In genomic region chr11:68903288-68903630, GRCh38 we compare ENCODE assay signal across 8 cellular contexts. TPM values are rescaled to one million over a fixed set of nuclear protein-coding genes. Genes with fewer than 3 reads are reported as not detected.
DNase-seq lines count a peak whose midpoint lies in the region; ATAC-seq and TF ChIP-seq lines count a peak whose summit lies in the region.

No MANE protein-coding gene starts in this region.

- peak overlapping the region; percentile 94 for H3K4me3 Mint-ChIP-seq in activated CD8-positive, alpha-beta T cell treated with anti-CD3 and anti-CD28 coated beads, Interleukin-2, amount 10 ng/mL, durations not matched to agents 7 days and 5 days

- peaks cover 15% of the 10 kb centered on the region for H3K36me3 Mint-ChIP-seq in activated CD8-positive, alpha-beta T cell treated with anti-CD3 and anti-CD28 coated beads, Interleukin-2, amount 10 ng/mL, durations not matched to agents 7 days and 5 days (ENCODE audit: low read depth)

- peak overlapping the region; percentile 100 for H3K4me3 ChIP-seq in BE2C (ENCODE audit: low read depth, low read length)
- peak overlapping the region; percentile 97 for H3K4me3 ChIP-seq in H7 (ENCODE audit: insufficient read depth, low read depth, low read length)
- H3K4me3 ChIP-seq in iPS-20b (ENCODE audit: low read length): peak overlapping the region; percentile 98
- H3K4me3 ChIP-seq in testis: peak overlapping the region; percentile 82 to 90

- peaks cover 38% of the 10 kb centered on the region for H3K4me1 Mint-ChIP-seq in activated CD8-positive, alpha-beta T cell treated with anti-CD3 and anti-CD28 coated beads, Interleukin-2, amount 10 ng/mL, durations not matched to agents 7 days and 5 days (ENCODE audit: low read depth)

- H3K27ac ChIP-seq in iPS-20b (ENCODE audit: low read length) (peak overlapping the region; percentile 63), testis (peak overlapping the region; percentile 60 to 85)

- TF ChIP-seq CTCF in BE2C (IDR thresholded peaks at IDR 0.05; ENCODE audit: low read depth, low read length): no peak
- TF ChIP-seq CTCF in testis (IDR thresholded peaks at IDR 0.05): no peak

- H3K4me1 ChIP-seq in BE2C (peaks cover 3% of the 10 kb centered on the region; the same call in 1 of the 2 replicates), iPS-20b (ENCODE audit: insufficient read depth, low read length) (no peaks in the 10 kb centered on the region; the same call in 1 of the 2 replicates), testis (peaks cover 15% of the 10 kb centered on the region)

- H3K9ac ChIP-seq in iPS-20b (ENCODE audit: low read depth, low read length): peak overlapping the region; percentile 97

- no peaks in the 10 kb centered on the region for H3K27me3 ChIP-seq in BE2C
- no peaks in the 10 kb centered on the region for H3K27me3 ChIP-seq in H7 (ENCODE audit: control insufficient read depth, insufficient read depth, low read length)
- no peaks in the 10 kb centered on the region for H3K27me3 ChIP-seq in iPS-20b (ENCODE audit: insufficient read depth, low read length)
- no peaks in the 10 kb centered on the region for H3K27me3 ChIP-seq in testis

- H3K9me3 ChIP-seq in BE2C (no peaks in the 10 kb centered on the region), iPS-20b (ENCODE audit: insufficient read depth, low read depth, low read length) (no peaks in the 10 kb centered on the region), testis (no peaks in the 10 kb centered on the region)

- H3K27ac Mint-ChIP-seq in activated CD8-positive, alpha-beta T cell treated with anti-CD3 and anti-CD28 coated beads, Interleukin-2, amount 10 ng/mL, durations not matched to agents 7 days and 5 days: peak overlapping the region; percentile 93

- ATAC-seq in activated CD8-positive, alpha-beta T cell treated with anti-CD3 and anti-CD28 coated beads, Interleukin-2, amount 10 ng/mL, durations not matched to agents 7 days and 5 days: peak; percentile 28

- TF ChIP-seq POLR2A in testis (IDR thresholded peaks at IDR 0.05): no peak

- intact Hi-C loops in testis (cut with DNase I; ENCODE audit: low total_unique reads): loop anchor here (10.0 kb wide), 1 partner anchor 102 kb away; no protein-coding TSS in a partner anchor

- DNase-seq in BE2C (no peak), H7 (no peak), testis (no peak), GF-D8 (lab: John Stamatoyannopoulos, UW) (no peak), NCI-H187 (lab: John Stamatoyannopoulos, UW) (no peak), Kasumi-1 (lab: John Stamatoyannopoulos, UW) (no peak)
- peak; percentile 26 for DNase-seq in activated CD8-positive, alpha-beta T cell treated with anti-CD3 and anti-CD28 coated beads, Interleukin-2, amount 10 ng/mL, durations not matched to agents 7 days and 5 days

- H3K36me3 ChIP-seq in BE2C (peaks cover 31% of the 10 kb centered on the region), H7 (replicated peaks; ENCODE audit: control insufficient read depth, insufficient read depth, low read length) (peaks cover 10% of the 10 kb centered on the region), iPS-20b (ENCODE audit: insufficient read depth, low read depth, low read length) (peaks cover 27% of the 10 kb centered on the region), testis (ENCODE audit: low read depth, missing control alignments) (no peaks in the 10 kb centered on the region)

- H3K27me3 Mint-ChIP-seq in activated CD8-positive, alpha-beta T cell treated with anti-CD3 and anti-CD28 coated beads, Interleukin-2, amount 10 ng/mL, durations not matched to agents 7 days and 5 days (ENCODE audit: low read depth): no peaks in the 10 kb centered on the region

- CTCF ChIA-PET in activated CD8-positive, alpha-beta T cell treated with anti-CD3 and anti-CD28 coated beads, Interleukin-2, amount 10 ng/mL, durations not matched to agents 7 days and 5 days (lab: Charles Lee): no interaction called here

- POLR2A ChIA-PET in activated CD8-positive, alpha-beta T cell treated with anti-CD3 and anti-CD28 coated beads, Interleukin-2, amount 10 ng/mL, durations not matched to agents 7 days and 5 days (lab: Charles Lee): no interaction called here

- 2 to 3% methylated on average over 10 of the region's 10 CpGs for WGBS in testis, 2 donors

- H3K9me3 Mint-ChIP-seq in activated CD8-positive, alpha-beta T cell treated with anti-CD3 and anti-CD28 coated beads, Interleukin-2, amount 10 ng/mL, durations not matched to agents 7 days and 5 days (ENCODE audit: insufficient read depth): no peaks in the 10 kb centered on the region

RNA-seq across cellular contexts. Expression of gene MRPL21, which starts 0.4 kb away (rescaled TPM):
- polyA plus RNA-seq in BE2C (2012; ENCODE audit: insufficient read depth, insufficient read length, low read depth): 426 TPM
- total RNA-seq in H7 (2014; rRNA removed; shearing (Covaris generic)): 70.0 and 108 TPM in 2 replicates
- total RNA-seq in activated CD8-positive, alpha-beta T cell treated with anti-CD3 and anti-CD28 coated beads, Interleukin-2, amount 10 ng/mL, durations not matched to agents 7 days and 5 days: 10 to 100 TPM; 64.9 to 69.0 TPM
- 10 to 100 TPM; 43.2 to 45.0 TPM for total RNA-seq in testis
- 96.2 TPM for polyA plus RNA-seq in testis (ENCODE audit: insufficient read depth, low read depth, low replicate concordance)

RNA-seq across cellular contexts. Expression of gene IGHMBP2, which starts 0.4 kb away (rescaled TPM):
- polyA plus RNA-seq in BE2C (2012; ENCODE audit: insufficient read depth, insufficient read length, low read depth): 52.6 TPM
- total RNA-seq in H7 (2014; rRNA removed; shearing (Covaris generic)): 19.1 and 22.8 TPM in 2 replicates
- 10 to 100 TPM; 25.0 to 28.2 TPM for total RNA-seq in activated CD8-positive, alpha-beta T cell treated with anti-CD3 and anti-CD28 coated beads, Interleukin-2, amount 10 ng/mL, durations not matched to agents 7 days and 5 days
- total RNA-seq in testis: 10 to 100 TPM; 42.6 to 47.1 TPM
- polyA plus RNA-seq in testis (ENCODE audit: insufficient read depth, low read depth, low replicate concordance): 68.9 TPM
